ENCODE assay signal across 1 cellular context in the genomic region with DNA sequence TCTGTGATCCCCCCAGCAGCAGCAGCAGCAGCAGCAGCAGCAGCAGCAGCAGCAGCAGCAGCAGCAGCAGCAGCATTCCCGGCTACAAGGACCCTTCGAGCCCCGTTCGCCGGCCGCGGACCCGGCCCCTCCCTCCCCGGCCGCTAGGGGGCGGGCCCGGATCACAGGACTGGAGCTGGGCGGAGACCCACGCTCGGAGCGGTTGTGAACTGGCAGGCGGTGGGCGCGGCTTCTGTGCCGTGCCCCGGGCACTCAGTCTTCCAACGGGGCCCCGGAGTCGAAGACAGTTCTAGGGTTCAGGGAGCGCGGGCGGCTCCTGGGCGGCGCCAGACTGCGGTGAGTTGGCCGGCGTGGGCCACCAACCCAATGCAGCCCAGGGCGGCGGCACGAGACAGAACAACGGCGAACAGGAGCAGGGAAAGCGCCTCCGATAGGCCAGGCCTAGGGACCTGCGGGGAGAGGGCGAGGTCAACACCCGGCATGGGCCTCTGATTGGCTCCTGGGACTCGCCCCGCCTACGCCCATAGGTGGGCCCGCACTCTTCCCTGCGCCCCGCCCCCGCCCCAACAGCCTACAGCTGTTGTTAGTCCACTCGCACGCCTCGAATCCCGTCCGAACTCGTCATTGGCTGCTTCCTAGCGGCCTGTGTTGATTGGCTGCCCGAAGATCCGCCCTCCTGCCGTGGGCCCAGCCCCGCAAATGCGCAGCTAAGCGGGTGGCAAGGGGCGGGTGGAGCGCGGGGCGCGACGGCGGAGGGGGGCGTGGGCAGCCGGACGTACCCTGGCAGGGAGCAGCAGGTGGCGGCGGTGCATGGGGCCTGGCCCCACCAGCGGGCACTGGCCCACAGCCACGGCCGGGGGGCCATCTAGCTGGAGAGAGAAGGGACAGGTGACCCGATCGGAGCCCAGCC.
TF ChIP-seq lines count a peak whose summit lies in the region.

No MANE protein-coding gene starts in this region.

TF ChIP-seq in neural cell, 6 proteins besides CTCF, POLR2A, EP300 and RAD21:
- TF ChIP-seq EZH2 (IDR thresholded peaks at IDR 0.05; ENCODE audit: borderline replicate concordance, insufficient read depth, low read length, poor library complexity, severe bottlenecking) (no peak), TAF1 (IDR thresholded peaks at IDR 0.05; ENCODE audit: low read depth) (no peak), SMC3 (conservative IDR thresholded peaks at IDR 0.05; ENCODE audit: poor library complexity) (peak; percentile 52), MXI1 (conservative IDR thresholded peaks at IDR 0.05; ENCODE audit: poor library complexity, severe bottlenecking) (no peak), POLR2AphosphoS5 (IDR thresholded peaks at IDR 0.05) (no peak)
- TF ChIP-seq, protein P1, sequence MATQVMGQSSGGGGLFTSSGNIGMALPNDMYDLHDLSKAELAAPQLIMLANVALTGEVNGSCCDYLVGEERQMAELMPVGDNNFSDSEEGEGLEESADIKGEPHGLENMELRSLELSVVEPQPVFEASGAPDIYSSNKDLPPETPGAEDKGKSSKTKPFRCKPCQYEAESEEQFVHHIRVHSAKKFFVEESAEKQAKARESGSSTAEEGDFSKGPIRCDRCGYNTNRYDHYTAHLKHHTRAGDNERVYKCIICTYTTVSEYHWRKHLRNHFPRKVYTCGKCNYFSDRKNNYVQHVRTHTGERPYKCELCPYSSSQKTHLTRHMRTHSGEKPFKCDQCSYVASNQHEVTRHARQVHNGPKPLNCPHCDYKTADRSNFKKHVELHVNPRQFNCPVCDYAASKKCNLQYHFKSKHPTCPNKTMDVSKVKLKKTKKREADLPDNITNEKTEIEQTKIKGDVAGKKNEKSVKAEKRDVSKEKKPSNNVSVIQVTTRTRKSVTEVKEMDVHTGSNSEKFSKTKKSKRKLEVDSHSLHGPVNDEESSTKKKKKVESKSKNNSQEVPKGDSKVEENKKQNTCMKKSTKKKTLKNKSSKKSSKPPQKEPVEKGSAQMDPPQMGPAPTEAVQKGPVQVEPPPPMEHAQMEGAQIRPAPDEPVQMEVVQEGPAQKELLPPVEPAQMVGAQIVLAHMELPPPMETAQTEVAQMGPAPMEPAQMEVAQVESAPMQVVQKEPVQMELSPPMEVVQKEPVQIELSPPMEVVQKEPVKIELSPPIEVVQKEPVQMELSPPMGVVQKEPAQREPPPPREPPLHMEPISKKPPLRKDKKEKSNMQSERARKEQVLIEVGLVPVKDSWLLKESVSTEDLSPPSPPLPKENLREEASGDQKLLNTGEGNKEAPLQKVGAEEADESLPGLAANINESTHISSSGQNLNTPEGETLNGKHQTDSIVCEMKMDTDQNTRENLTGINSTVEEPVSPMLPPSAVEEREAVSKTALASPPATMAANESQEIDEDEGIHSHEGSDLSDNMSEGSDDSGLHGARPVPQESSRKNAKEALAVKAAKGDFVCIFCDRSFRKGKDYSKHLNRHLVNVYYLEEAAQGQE (IDR thresholded peaks at IDR 0.05; ENCODE audit: borderline replicate concordance), result no peak
